ENCODE assay signal across 17 cellular contexts in the genomic region with DNA sequence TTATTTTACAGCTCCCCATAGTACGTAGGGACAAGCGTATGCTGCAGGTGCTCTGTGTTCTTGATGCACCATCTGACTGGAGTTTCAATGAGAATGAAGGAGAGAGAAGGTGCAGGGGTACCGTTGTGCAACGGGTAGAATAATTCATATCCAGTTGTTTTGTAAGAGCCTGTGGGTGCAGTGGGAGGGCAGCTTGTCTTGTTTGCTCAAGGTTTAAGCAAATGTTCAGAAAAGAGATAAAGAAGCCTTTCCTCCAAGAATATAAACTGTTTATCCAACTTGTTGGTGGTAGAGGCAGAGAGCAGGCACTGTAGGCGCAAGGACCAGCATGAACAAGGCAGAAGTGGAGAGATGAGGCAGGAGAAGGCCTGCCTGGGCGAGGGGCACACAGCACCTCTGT.
DNase-seq lines count a peak whose midpoint lies in the region; TF ChIP-seq lines count a peak whose summit lies in the region.
"Had no signal": no experiment of that assay in that cellular context is flagged by ENCODE, and none has a peak within 500 bp of the region (broad histone marks: within the 10 kb centered on the region; RNA-seq: fewer than 3 reads in every experiment).

No MANE protein-coding gene starts in this region.

- H3K27me3 ChIP-seq in BLaER1 (no peaks in the 10 kb centered on the region), MM.1S (replicated peaks; ENCODE audit: insufficient read depth, low read length) (no peaks in the 10 kb centered on the region), tibial artery (no peaks in the 10 kb centered on the region)

- H3K9ac ChIP-seq in BLaER1 (peak overlapping the region; percentile 34; the same call in 1 of the 2 replicates), MM.1S (ENCODE audit: low read length) (no peak overlapping the region)

- no peaks in the 10 kb centered on the region for H3K79me2 ChIP-seq in MM.1S (ENCODE audit: low read length)

- H3K36me3 ChIP-seq in BLaER1: peaks cover 4% of the 10 kb centered on the region; the same call in 1 of the 2 replicates
- no peaks in the 10 kb centered on the region for H3K36me3 ChIP-seq in MM.1S (replicated peaks; ENCODE audit: insufficient read depth, low read length)
- H3K36me3 ChIP-seq in tibial artery: peaks cover 0 to 6% (median 2%) of the 10 kb centered on the region in 3 donors

- peak overlapping the region; percentile 75 for H3K4me2 ChIP-seq in BLaER1
- H3K4me2 ChIP-seq in MM.1S (ENCODE audit: low read depth, low read length): no peak overlapping the region

- H4K20me1 ChIP-seq in BLaER1 (no peaks in the 10 kb centered on the region), MM.1S (ENCODE audit: insufficient read depth, low read length) (no peaks in the 10 kb centered on the region)

- H3K9me3 ChIP-seq in BLaER1 (peaks cover 20% of the 10 kb centered on the region), MM.1S (replicated peaks; ENCODE audit: insufficient read depth, low read length) (no peaks in the 10 kb centered on the region), tibial artery (no peaks in the 10 kb centered on the region)
- H3K9me3 ChIP-seq: Caco-2 had no signal

- H2AFZ ChIP-seq in MM.1S (ENCODE audit: low read length): no peak overlapping the region

- H3K27ac ChIP-seq in BLaER1: peak overlapping the region; percentile 35; the same call in 1 of the 2 replicates
- no peak overlapping the region for H3K27ac ChIP-seq in MM.1S (ENCODE audit: low read length)
- H3K27ac ChIP-seq in tibial artery: no peak overlapping the region

- intact Hi-C loops in tibial artery (cut with DNase I; ENCODE audit: low total_unique reads): loop anchor here (5.0 kb wide), 1 partner anchor 703 kb away; no protein-coding TSS in a partner anchor

- H3K4me3 ChIP-seq in BLaER1 (no peak overlapping the region), MM.1S (ENCODE audit: low read length) (no peak overlapping the region), tibial artery (no peak overlapping the region)
- H3K4me3 ChIP-seq: GM12878 had no signal

- no peaks in the 10 kb centered on the region for H3F3A ChIP-seq in MM.1S (ENCODE audit: insufficient read depth, low read length)

- DNase-seq in GF-D8 (lab: John Stamatoyannopoulos, UW): peak; percentile 76
- peak; percentile 7 for DNase-seq in OCI-M1 (lab: John Stamatoyannopoulos, UW)
- DNase-seq in amniotic epithelial cell (ENCODE audit: low read depth): peak; percentile 75
- no peak for DNase-seq in MM.1S
- DNase-seq in tibial artery: no peak
- no peak for DNase-seq in NCI-H82 (lab: John Stamatoyannopoulos, UW)
- DNase-seq: 8988T; C1 segment of cervical spinal cord; CD4-positive, alpha-beta T cell; DMS153; DMS79; GOT3; H7; HFFc6 had no signal

- TF ChIP-seq CTCF in MM.1S (IDR thresholded peaks at IDR 0.05; ENCODE audit: low read length) (no peak), tibial artery (IDR thresholded peaks at IDR 0.05) (no peak)

- H3K9me2 ChIP-seq in MM.1S (replicated peaks; ENCODE audit: insufficient read depth, low read length): no peaks in the 10 kb centered on the region

- H3K4me1 ChIP-seq in BLaER1 (peaks cover 35% of the 10 kb centered on the region), MM.1S (ENCODE audit: low read length) (no peaks in the 10 kb centered on the region), tibial artery (no peaks in the 10 kb centered on the region)
- H3K4me1 ChIP-seq: Caco-2 had no signal

Comparison
In these comparisons a context has a peak if more than half of its experiments do, and no peak if none do; other contexts are left out.
1. DNase-seq: peak in GF-D8 (single experiment), OCI-M1 (single experiment) and amniotic epithelial cell (single experiment); none in MM.1S (single experiment), tibial artery (0 of 2) and NCI-H82 (single experiment).